ENCODE assay signal across 8 cellular contexts in genomic region chr19:49338691-49339363, GRCh38. TPM values are rescaled to one million over a fixed set of nuclear protein-coding genes. Genes with fewer than 3 reads are reported as not detected.
DNase-seq lines count a peak whose midpoint lies in the region; ATAC-seq lines count a peak whose summit lies in the region.

No MANE protein-coding gene starts in this region.

- peak; percentile 80 for DNase-seq in DMS153 (lab: John Stamatoyannopoulos, UW)
- DNase-seq in NCI-H2196 (lab: John Stamatoyannopoulos, UW; ENCODE audit: unreplicated experiment): peak; percentile 89
- DNase-seq in effector memory CD8-positive, alpha-beta T cell: no peak
- DNase-seq in mesenchymal stem cell: peak; percentile 29
- DNase-seq in NCI-H446 treated with DMSO at 0.1 percent for 48 hours (lab: John Stamatoyannopoulos, UW): no peak

- no peak overlapping the region for H3K23ac ChIP-seq in mesenchymal stem cell (ENCODE audit: low read length in 2 of 2)

- H3K27me3 ChIP-seq in mesenchymal stem cell (ENCODE audit: control insufficient read depth in 1 of 2, insufficient read depth in 1 of 2, low read length in 2 of 2): peaks cover 0 to 13% of the 10 kb centered on the region in 2 experiments

- H2BK5ac ChIP-seq in mesenchymal stem cell (ENCODE audit: low read depth, low read length, poor library complexity, severe bottlenecking): no peak overlapping the region

- H3K4me3 Mint-ChIP-seq in effector memory CD8-positive, alpha-beta T cell: peak overlapping the region; percentile 35 to 48

- H3K27ac Mint-ChIP-seq in effector memory CD8-positive, alpha-beta T cell: peak overlapping the region; percentile 75 to 99

- no peak overlapping the region for H4K8ac ChIP-seq in mesenchymal stem cell (ENCODE audit: low read length)

- H3K4me1 Mint-ChIP-seq in effector memory CD8-positive, alpha-beta T cell (ENCODE audit: low read depth in 2 of 2): peaks cover 41 to 60% of the 10 kb centered on the region in 2 donors

- no peak overlapping the region for H3K4me2 ChIP-seq in mesenchymal stem cell (ENCODE audit: low read length, poor library complexity, severe bottlenecking)

- no peak overlapping the region for H3K14ac ChIP-seq in mesenchymal stem cell (ENCODE audit: low read length in 2 of 2)

- H3K27ac ChIP-seq in mesenchymal stem cell (ENCODE audit: low read length, poor library complexity, severe bottlenecking) (no peak overlapping the region), urinary bladder (ENCODE audit: low read depth) (no peak overlapping the region)

- no peak overlapping the region for H2BK15ac ChIP-seq in mesenchymal stem cell (ENCODE audit: low read depth, poor library complexity, severe bottlenecking)

- H3K9me3 ChIP-seq in mesenchymal stem cell (ENCODE audit: control insufficient read depth, low read length): no peaks in the 10 kb centered on the region

- no peak overlapping the region for H2BK120ac ChIP-seq in mesenchymal stem cell (ENCODE audit: low read depth, low read length)

- no peaks in the 10 kb centered on the region for H3K27me3 Mint-ChIP-seq in effector memory CD8-positive, alpha-beta T cell

- H3K4ac ChIP-seq in mesenchymal stem cell (ENCODE audit: low read depth in 1 of 2, low read length in 2 of 2): no peak overlapping the region

- H2AFZ ChIP-seq in mesenchymal stem cell (ENCODE audit: low read depth, low read length): no peak overlapping the region

- no peak overlapping the region for H4K91ac ChIP-seq in mesenchymal stem cell (ENCODE audit: low read length)

- 29% methylated on average over 28 of the region's 32 CpGs for WGBS in mesenchymal stem cell
- WGBS in urinary bladder: 11% methylated on average over 32 of the region's 32 CpGs

- peaks cover 35% of the 10 kb centered on the region for H3K36me3 Mint-ChIP-seq in effector memory CD8-positive, alpha-beta T cell (ENCODE audit: insufficient read depth)

- peak overlapping the region in 1 of 2 experiments; percentile 34 for H3K18ac ChIP-seq in mesenchymal stem cell (ENCODE audit: low read depth in 1 of 2, low read length in 2 of 2)

- peaks cover 3% of the 10 kb centered on the region for H3K4me1 ChIP-seq in mesenchymal stem cell (ENCODE audit: control insufficient read depth, insufficient read depth, low read depth, low read length)
- H3K4me1 ChIP-seq in urinary bladder (ENCODE audit: insufficient read depth): no peaks in the 10 kb centered on the region

- H3K4me3 ChIP-seq in mesenchymal stem cell (ENCODE audit: insufficient read depth in 1 of 2, low read depth in 1 of 2, low read length in 2 of 2) (peak overlapping the region in 1 of 2 experiments; percentile 65), urinary bladder (ENCODE audit: low read depth, low read length) (peak overlapping the region; percentile 34)

- H3K9ac ChIP-seq in mesenchymal stem cell (ENCODE audit: low read length): no peak overlapping the region

- H3K79me1 ChIP-seq in mesenchymal stem cell (replicated peaks; ENCODE audit: low read length, poor library complexity, severe bottlenecking): peaks cover 33% of the 10 kb centered on the region

- ATAC-seq in effector memory CD8-positive, alpha-beta T cell (replicated peaks): no peak
- ATAC-seq in HG03139 (IDR thresholded peaks at IDR 0.05; ENCODE audit: unreplicated experiment) (no peak), GM21515 (IDR thresholded peaks at IDR 0.05; ENCODE audit: unreplicated experiment) (no peak)

- no peaks in the 10 kb centered on the region for H3K9me3 Mint-ChIP-seq in effector memory CD8-positive, alpha-beta T cell

- no peak overlapping the region for H2AK5ac ChIP-seq in mesenchymal stem cell (ENCODE audit: low read length, severe bottlenecking)

- H2BK12ac ChIP-seq in mesenchymal stem cell (ENCODE audit: low read length in 2 of 2): no peak overlapping the region

- H3K36me3 ChIP-seq in mesenchymal stem cell (ENCODE audit: control insufficient read depth in 1 of 2, insufficient read depth in 2 of 2, low read depth in 1 of 2, low read length in 2 of 2): peaks cover 19 to 86% of the 10 kb centered on the region in 2 experiments
- no peaks in the 10 kb centered on the region for H3K36me3 ChIP-seq in urinary bladder (ENCODE audit: insufficient read depth)

RNA-seq across cellular contexts. Expression of gene CD37, which starts 3.6 kb away (rescaled TPM):
- polyA plus RNA-seq in mesenchymal stem cell (2013, experiment 1 of 2): not detected
- not detected for polyA plus RNA-seq in mesenchymal stem cell (2013, experiment 2 of 2)
- total RNA-seq in urinary bladder: 6.5 TPM
- polyA plus RNA-seq in urinary bladder: 12.4 TPM

RNA-seq across cellular contexts. Expression of gene SLC6A16, which starts 13.8 kb away (rescaled TPM):
- 3.5 TPM for polyA plus RNA-seq in mesenchymal stem cell (2013, experiment 1 of 2)
- polyA plus RNA-seq in mesenchymal stem cell (2013, experiment 2 of 2): 3.6 TPM
- total RNA-seq in urinary bladder: 0.26 TPM
- 2.0 TPM for polyA plus RNA-seq in urinary bladder

RNA-seq across cellular contexts. Expression of gene TEAD2, which starts 23.4 kb away (rescaled TPM):
- polyA plus RNA-seq in mesenchymal stem cell (2013, experiment 1 of 2): 72.7 TPM
- 73.6 TPM for polyA plus RNA-seq in mesenchymal stem cell (2013, experiment 2 of 2)
- total RNA-seq in urinary bladder: 21.1 TPM
- 54.8 TPM for polyA plus RNA-seq in urinary bladder

RNA-seq across cellular contexts. Expression of gene DKKL1, which starts 24.9 kb away (rescaled TPM):
- polyA plus RNA-seq in mesenchymal stem cell (2013, experiment 1 of 2): 0.46 TPM
- 0.70 TPM for polyA plus RNA-seq in mesenchymal stem cell (2013, experiment 2 of 2)
- total RNA-seq in urinary bladder: not detected
- 0.46 TPM for polyA plus RNA-seq in urinary bladder

RNA-seq across cellular contexts. Expression of gene KASH5, which starts 49.2 kb away (rescaled TPM):
- polyA plus RNA-seq in mesenchymal stem cell (2013, experiment 1 of 2): not detected
- polyA plus RNA-seq in mesenchymal stem cell (2013, experiment 2 of 2): not detected
- total RNA-seq in urinary bladder: not detected
- not detected for polyA plus RNA-seq in urinary bladder

Comparison
In these comparisons a context has a peak if more than half of its experiments do, and no peak if none do; other contexts are left out.
1. DNase-seq: peak in DMS153 (single experiment), NCI-H2196 (single experiment) and mesenchymal stem cell (single experiment); none in effector memory CD8-positive, alpha-beta T cell (0 of 3) and NCI-H446 treated with DMSO at 0.1 percent for 48 hours (single experiment).